In genomic region chr11:65643971-65644370, GRCh38 we compare ENCODE assay signal across 12 cellular contexts. TPM values are rescaled to one million over a fixed set of nuclear protein-coding genes. Genes with fewer than 3 reads are reported as not detected.
DNase-seq lines count a peak whose midpoint lies in the region; ATAC-seq and TF ChIP-seq lines count a peak whose summit lies in the region.
"Had no signal": no experiment of that assay in that cellular context is flagged by ENCODE, and none has a peak within 500 bp of the region (broad histone marks: within the 10 kb centered on the region; RNA-seq: fewer than 3 reads in every experiment).

No MANE protein-coding gene starts in this region.

- H3K27me3 Mint-ChIP-seq in Caco-2 (ENCODE audit: insufficient read depth, unreplicated experiment) (no peaks in the 10 kb centered on the region), T-helper 17 cell (no peaks in the 10 kb centered on the region)
- H3K27me3 Mint-ChIP-seq in stimulated activated naive B cell treated with anti-CD40 and anti-IgM and Interleukin-4, amounts not matched to agents 10 μg/mL and 1 μg/mL and 100 μg/mL, for 72 hours = no peaks in the 10 kb centered on the region

- H3K4me1 Mint-ChIP-seq in Caco-2 (ENCODE audit: low read depth, unreplicated experiment) (peaks cover 20% of the 10 kb centered on the region), T-helper 17 cell (peaks cover 38% of the 10 kb centered on the region)
- peaks cover 30 to 53% of the 10 kb centered on the region in 2 donors for H3K4me1 Mint-ChIP-seq in stimulated activated naive B cell treated with anti-CD40 and anti-IgM and Interleukin-4, amounts not matched to agents 10 μg/mL and 1 μg/mL and 100 μg/mL, for 72 hours

- no peak for TF ChIP-seq CTCF in Caco-2 (IDR thresholded peaks at IDR 0.05; ENCODE audit: insufficient read depth in 1 of 2, low read depth in 1 of 2, low read length in 1 of 2, severe bottlenecking in 1 of 2, unreplicated experiment in 1 of 2)
- no peak for TF ChIP-seq CTCF in epithelial cell of esophagus (IDR thresholded peaks at IDR 0.05; ENCODE audit: insufficient read depth, low read depth, low read length, missing control alignments)
- TF ChIP-seq CTCF in tibial nerve (IDR thresholded peaks at IDR 0.05) = no peak

- DNase-seq in A172 (ENCODE audit: low spot score) (peak; percentile 58), Caco-2 (peak; percentile 42 to 67), T-helper 17 cell (no peak), epithelial cell of esophagus (ENCODE audit: low read depth) (peak; percentile 81), tibial nerve (ENCODE audit: low spot score in 2 of 2) (no peak), DMS79 (lab: John Stamatoyannopoulos, UW) (no peak)
- DNase-seq in stimulated activated naive B cell treated with anti-CD40 and anti-IgM and Interleukin-4, amounts not matched to agents 10 μg/mL and 1 μg/mL and 100 μg/mL, for 72 hours = no peak
- DNase-seq: COR-L47, NCI-H1105 treated with DMSO at 0.1 percent for 48 hours, sigmoid colon had no signal

- no peak for TF ChIP-seq POLR2A in tibial nerve (IDR thresholded peaks at IDR 0.05)

- no peaks in the 10 kb centered on the region for H3K27me3 ChIP-seq in Caco-2 (replicated peaks; ENCODE audit: control insufficient read depth, insufficient read depth, low read length)
- no peaks in the 10 kb centered on the region for H3K27me3 ChIP-seq in tibial nerve
- H3K27me3 ChIP-seq: sigmoid colon, vagina had no signal

- peak overlapping the region in 1 of 4 donors; percentile 35 for H3K27ac ChIP-seq in tibial nerve
- H3K27ac ChIP-seq: sigmoid colon, vagina had no signal

- POLR2A ChIA-PET in Caco-2 (lab: Charles Lee) = no interaction called here

- H3K4me3 Mint-ChIP-seq in Caco-2 (ENCODE audit: unreplicated experiment) (no peak overlapping the region), T-helper 17 cell (no peak overlapping the region)
- no peak overlapping the region for H3K4me3 Mint-ChIP-seq in stimulated activated naive B cell treated with anti-CD40 and anti-IgM and Interleukin-4, amounts not matched to agents 10 μg/mL and 1 μg/mL and 100 μg/mL, for 72 hours

- 66 to 68% methylated on average over 6 of the region's 6 CpGs for WGBS in tibial nerve, 2 donors

- TF ChIP-seq EP300 in tibial nerve (IDR thresholded peaks at IDR 0.05) = no peak

- H3K9me3 Mint-ChIP-seq in Caco-2 (ENCODE audit: unreplicated experiment) = no peaks in the 10 kb centered on the region
- no peaks in the 10 kb centered on the region for H3K9me3 Mint-ChIP-seq in stimulated activated naive B cell treated with anti-CD40 and anti-IgM and Interleukin-4, amounts not matched to agents 10 μg/mL and 1 μg/mL and 100 μg/mL, for 72 hours

- no TSS peak for BruUV-seq in Caco-2 (replicated peaks; lab: Mats Ljungman, UMichigan)

- ATAC-seq in T-helper 17 cell (no peak), GM21367 (IDR thresholded peaks at IDR 0.05; ENCODE audit: unreplicated experiment) (no peak)
- ATAC-seq in stimulated activated naive B cell treated with anti-CD40 and anti-IgM and Interleukin-4, amounts not matched to agents 10 μg/mL and 1 μg/mL and 100 μg/mL, for 72 hours (replicated peaks) = no peak

- CTCF ChIA-PET in Caco-2 (lab: Charles Lee) = no interaction called here

- intact Hi-C loops in Caco-2 (cut with micrococcal nuclease; ENCODE audit: unreplicated experiment) = no loop called here

- no peak overlapping the region for H3K4me3 ChIP-seq in Caco-2 (ENCODE audit: low read depth, low read length)
- no peak overlapping the region for H3K4me3 ChIP-seq in epithelial cell of esophagus (ENCODE audit: low read length)
- no peak overlapping the region for H3K4me3 ChIP-seq in tibial nerve
- H3K4me3 ChIP-seq: sigmoid colon, vagina had no signal

- H3K36me3 ChIP-seq in Caco-2 (ENCODE audit: control insufficient read depth, insufficient read depth, low read length) = no peaks in the 10 kb centered on the region
- H3K36me3 ChIP-seq in tibial nerve = peaks cover 0 to 82% (median 17%) of the 10 kb centered on the region in 3 donors

- H3K27ac Mint-ChIP-seq in Caco-2 (ENCODE audit: unreplicated experiment) = peak overlapping the region; percentile 7
- peak overlapping the region; percentile 66 for H3K27ac Mint-ChIP-seq in T-helper 17 cell
- no peak overlapping the region for H3K27ac Mint-ChIP-seq in stimulated activated naive B cell treated with anti-CD40 and anti-IgM and Interleukin-4, amounts not matched to agents 10 μg/mL and 1 μg/mL and 100 μg/mL, for 72 hours

- H3K4me1 ChIP-seq in Caco-2 = peaks cover 15% of the 10 kb centered on the region
- H3K4me1 ChIP-seq in tibial nerve = peaks cover 0 to 64% (median 36%) of the 10 kb centered on the region in 4 donors

- H3K36me3 Mint-ChIP-seq in Caco-2 (ENCODE audit: insufficient read depth, unreplicated experiment) (peaks cover 15% of the 10 kb centered on the region), T-helper 17 cell (ENCODE audit: low read depth) (peaks cover 4% of the 10 kb centered on the region)
- peaks cover 50 to 57% of the 10 kb centered on the region in 2 donors for H3K36me3 Mint-ChIP-seq in stimulated activated naive B cell treated with anti-CD40 and anti-IgM and Interleukin-4, amounts not matched to agents 10 μg/mL and 1 μg/mL and 100 μg/mL, for 72 hours

- no peaks in the 10 kb centered on the region for H3K9me3 ChIP-seq in Caco-2
- H3K9me3 ChIP-seq in T-helper 17 cell (ENCODE audit: control insufficient read depth, low read length, poor library complexity, severe bottlenecking) = no peaks in the 10 kb centered on the region
- H3K9me3 ChIP-seq in tibial nerve = no peaks in the 10 kb centered on the region
- H3K9me3 ChIP-seq: sigmoid colon, vagina had no signal

RNA-seq across cellular contexts. Expression of gene SIPA1, which starts 6.1 kb away (rescaled TPM):
- 10.4 and 19.5 TPM in 2 replicates for total RNA-seq in A172 (2014; rRNA removed; shearing (Covaris generic))
- total RNA-seq in Caco-2 (2022) = 30.5 and 35.1 TPM in 2 replicates
- total RNA-seq in T-helper 17 cell = 100 to 1,000 TPM; 142 to 182 TPM
- 100 to 1,000 TPM in 1 of 4 donors, 10 to 100 TPM in 3; 50.2 to 103 (median 65.0) TPM for total RNA-seq in tibial nerve

RNA-seq across cellular contexts. Expression of gene RELA, which starts 18.7 kb away (rescaled TPM):
- 24.9 and 29.7 TPM in 2 replicates for total RNA-seq in A172 (2014; rRNA removed; shearing (Covaris generic))
- total RNA-seq in Caco-2 (2022) = 51.2 and 54.9 TPM in 2 replicates
- total RNA-seq in T-helper 17 cell = 100 to 1,000 TPM; 302 to 378 TPM
- 10 to 100 TPM; 44.6 to 70.8 (median 51.7) TPM for total RNA-seq in tibial nerve

RNA-seq across cellular contexts. Expression of gene PCNX3, which starts 28.4 kb away (rescaled TPM):
- 19.6 and 20.1 TPM in 2 replicates for total RNA-seq in A172 (2014; rRNA removed; shearing (Covaris generic))
- total RNA-seq in Caco-2 (2022) (52.7 and 52.8 TPM in 2 replicates), T-helper 17 cell (10 to 100 TPM; 56.0 to 60.5 TPM), tibial nerve (10 to 100 TPM; 21.0 to 53.4 (median 29.8) TPM)

RNA-seq across cellular contexts. Expression of gene MAP3K11, which starts 29.9 kb away (rescaled TPM):
- total RNA-seq in A172 (2014; rRNA removed; shearing (Covaris generic)) = 38.2 and 39.2 TPM in 2 replicates
- total RNA-seq in Caco-2 (2022) (80.5 and 89.2 TPM in 2 replicates), T-helper 17 cell (10 to 100 TPM; 63.1 to 64.6 TPM), tibial nerve (100 to 1,000 TPM in 1 of 4 donors, 10 to 100 TPM in 3; 64.2 to 112 (median 83.9) TPM)

RNA-seq across cellular contexts. Expression of gene KCNK7, which starts 48.4 kb away (rescaled TPM):
- 0.86 TPM in 1 of 2 replicates, not detected in the other for total RNA-seq in A172 (2014; rRNA removed; shearing (Covaris generic))
- 0.39 and 0.49 TPM in 2 replicates for total RNA-seq in Caco-2 (2022)
- 1 to 10 TPM; 4.7 to 5.7 TPM for total RNA-seq in T-helper 17 cell
- 1 to 10 TPM in 2 of 4 donors, under 1 TPM in 1, not detected in 1; 0.63 to 3.3 (median 1.2) TPM for total RNA-seq in tibial nerve

Comparison
In these comparisons a context has a peak if more than half of its experiments do, and no peak if none do; other contexts are left out.
1. DNase-seq: peak in A172 (single experiment), Caco-2 (2 of 2) and epithelial cell of esophagus (single experiment); none in T-helper 17 cell (0 of 3), tibial nerve (0 of 2), DMS79 (single experiment) and stimulated activated naive B cell treated with anti-CD40 and anti-IgM and Interleukin-4, amounts not matched to agents 10 μg/mL and 1 μg/mL and 100 μg/mL, for 72 hours (single experiment).